In the genomic region with DNA sequence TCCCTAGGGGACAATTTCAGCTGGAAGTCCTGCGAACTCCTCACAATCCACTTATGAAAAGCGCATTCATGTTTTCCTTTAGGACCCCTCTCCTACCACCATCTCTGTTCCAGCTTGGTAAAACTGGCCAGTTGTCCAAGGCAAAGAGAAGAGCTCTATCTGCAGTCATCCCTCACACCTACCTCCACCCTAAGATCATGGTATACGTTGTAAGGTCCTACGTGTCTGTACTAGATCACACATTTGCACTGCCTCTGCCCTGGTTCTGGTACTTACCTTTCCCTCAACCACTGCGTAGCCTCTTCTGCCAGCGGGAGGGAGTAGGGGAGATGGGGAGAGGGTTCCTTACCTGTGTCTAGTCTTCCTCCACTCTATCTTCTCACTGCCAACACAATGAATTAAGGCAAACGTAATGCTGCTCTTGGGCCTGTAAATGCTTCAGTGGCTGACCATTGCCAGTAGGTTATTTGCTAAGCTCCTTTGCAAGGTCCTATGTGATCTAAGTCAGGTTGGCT, we compare ENCODE assay signal across 8 cellular contexts. TPM values are rescaled to one million over a fixed set of nuclear protein-coding genes. Genes with fewer than 3 reads are reported as not detected.
DNase-seq lines count a peak whose midpoint lies in the region; ATAC-seq, FAIRE-seq and TF ChIP-seq lines count a peak whose summit lies in the region.

No MANE protein-coding gene starts in this region.

- H3K4me1 ChIP-seq in iPS DF 6.9 (ENCODE audit: control insufficient read depth, insufficient read depth, low read length) = no peaks in the 10 kb centered on the region

- no peak for TF ChIP-seq CTCF in GM10266 (IDR thresholded peaks at IDR 0.05; ENCODE audit: control insufficient read depth, insufficient read depth, low read depth, missing control alignments)

- no peaks in the 10 kb centered on the region for H3K9me3 Mint-ChIP-seq in activated naive CD4-positive, alpha-beta T cell treated with anti-CD3 and anti-CD28 coated beads, Interleukin-2, amount 10 ng/mL, durations not matched to agents 7 days and 5 days
- no peaks in the 10 kb centered on the region for H3K9me3 Mint-ChIP-seq in activated naive CD4-positive, alpha-beta T cell treated with anti-CD3 and anti-CD28 coated beads, Interleukin-2, amount 50 U/mL, for 72 hours
- no peaks in the 10 kb centered on the region for H3K9me3 Mint-ChIP-seq in stimulated activated naive CD8-positive, alpha-beta T cell treated with anti-CD3 and anti-CD28 coated beads, Interleukin-15, amount 100 ng/mL, for 72 hours

- H3K27ac Mint-ChIP-seq in activated naive CD4-positive, alpha-beta T cell treated with anti-CD3 and anti-CD28 coated beads, Interleukin-2, amount 10 ng/mL, durations not matched to agents 7 days and 5 days = peak overlapping the region; percentile 97
- H3K27ac Mint-ChIP-seq in activated naive CD4-positive, alpha-beta T cell treated with anti-CD3 and anti-CD28 coated beads, Interleukin-2, amount 50 U/mL, for 72 hours = peak overlapping the region; percentile 75 to 94
- H3K27ac Mint-ChIP-seq in stimulated activated naive CD8-positive, alpha-beta T cell treated with anti-CD3 and anti-CD28 coated beads, Interleukin-15, amount 100 ng/mL, for 72 hours = peak overlapping the region; percentile 90 to 96

- no peaks in the 10 kb centered on the region for H3K9me3 ChIP-seq in iPS DF 6.9 (ENCODE audit: control insufficient read depth, insufficient read depth, low read length)

- H3K27ac ChIP-seq in iPS DF 6.9 (ENCODE audit: low read length) = no peak overlapping the region

- H3K4me3 Mint-ChIP-seq in activated naive CD4-positive, alpha-beta T cell treated with anti-CD3 and anti-CD28 coated beads, Interleukin-2, amount 10 ng/mL, durations not matched to agents 7 days and 5 days = peak overlapping the region; percentile 91
- peak overlapping the region; percentile 88 to 95 for H3K4me3 Mint-ChIP-seq in stimulated activated naive CD8-positive, alpha-beta T cell treated with anti-CD3 and anti-CD28 coated beads, Interleukin-15, amount 100 ng/mL, for 72 hours

- H3K4me1 Mint-ChIP-seq in activated naive CD4-positive, alpha-beta T cell treated with anti-CD3 and anti-CD28 coated beads, Interleukin-2, amount 10 ng/mL, durations not matched to agents 7 days and 5 days = peaks cover 34% of the 10 kb centered on the region
- peaks cover 20% of the 10 kb centered on the region for H3K4me1 Mint-ChIP-seq in stimulated activated naive CD8-positive, alpha-beta T cell treated with anti-CD3 and anti-CD28 coated beads, Interleukin-15, amount 100 ng/mL, for 72 hours

- WGBS in iPS DF 6.9 (ENCODE audit: insufficient coverage, insufficient read length) = no CpG with 5 or more reads among the region's 7 CpGs

- peaks cover 7% of the 10 kb centered on the region for H3K27me3 Mint-ChIP-seq in activated naive CD4-positive, alpha-beta T cell treated with anti-CD3 and anti-CD28 coated beads, Interleukin-2, amount 10 ng/mL, durations not matched to agents 7 days and 5 days
- H3K27me3 Mint-ChIP-seq in stimulated activated naive CD8-positive, alpha-beta T cell treated with anti-CD3 and anti-CD28 coated beads, Interleukin-15, amount 100 ng/mL, for 72 hours = no peaks in the 10 kb centered on the region

- peak in 1 of 2 donors; percentile 2 for ATAC-seq in activated naive CD4-positive, alpha-beta T cell treated with anti-CD3 and anti-CD28 coated beads, Interleukin-2, amount 50 U/mL, for 72 hours
- no peak for ATAC-seq in stimulated activated naive CD8-positive, alpha-beta T cell treated with anti-CD3 and anti-CD28 coated beads, Interleukin-15, amount 100 ng/mL, for 72 hours

- no peak for DNase-seq in activated naive CD4-positive, alpha-beta T cell treated with anti-CD3 and anti-CD28 coated beads, Interleukin-2, amount 10 ng/mL, durations not matched to agents 7 days and 5 days
- no peak for DNase-seq in activated naive CD4-positive, alpha-beta T cell treated with Interleukin-2 at 50 U/mL for 16 hours
- no peak for DNase-seq in activated naive CD4-positive, alpha-beta T cell treated with anti-CD3 and anti-CD28 coated beads, Interleukin-2, amount 50 U/mL, for 72 hours (ENCODE audit: low spot score in 2 of 2)
- no peak for DNase-seq in iPS DF 6.9 (ENCODE audit: low read depth, low spot score)
- DNase-seq in stimulated activated naive CD8-positive, alpha-beta T cell treated with anti-CD3 and anti-CD28 coated beads, Interleukin-15, amount 100 ng/mL, for 72 hours = no peak
- DNase-seq in GM10266 (ENCODE audit: extremely low spot score) = no peak
- no peak for DNase-seq in RCC 7860 (ENCODE audit: low spot score)
- DNase-seq in OCI-M1 (lab: John Stamatoyannopoulos, UW) = no peak

- H3K27me3 ChIP-seq in iPS DF 6.9 (ENCODE audit: control insufficient read depth, insufficient read depth, low read length) = no peaks in the 10 kb centered on the region

- CTCF ChIA-PET in activated naive CD4-positive, alpha-beta T cell treated with anti-CD3 and anti-CD28 coated beads, Interleukin-2, amount 10 ng/mL, durations not matched to agents 7 days and 5 days (lab: Charles Lee) = interaction anchor here (0.9 to 1.1 kb wide), 5 partner anchors 12 to 781 kb away, joined by 3 to 4 read pairs (median 4); no protein-coding TSS in a partner anchor

- no peaks in the 10 kb centered on the region for H3K36me3 ChIP-seq in iPS DF 6.9 (ENCODE audit: control insufficient read depth, insufficient read depth, low read length)

- H3K4me3 ChIP-seq in iPS DF 6.9 (ENCODE audit: low read length) = peak overlapping the region; percentile 89; the same call in 1 of the 2 replicates

- no peak for FAIRE-seq in RCC 7860 (lab: Jason Lieb, UNC)

- peaks cover 7% of the 10 kb centered on the region for H3K36me3 Mint-ChIP-seq in activated naive CD4-positive, alpha-beta T cell treated with anti-CD3 and anti-CD28 coated beads, Interleukin-2, amount 10 ng/mL, durations not matched to agents 7 days and 5 days
- peaks cover 7 to 11% of the 10 kb centered on the region in 2 donors for H3K36me3 Mint-ChIP-seq in activated naive CD4-positive, alpha-beta T cell treated with anti-CD3 and anti-CD28 coated beads, Interleukin-2, amount 50 U/mL, for 72 hours

RNA-seq across cellular contexts. Expression of a gene that starts 0.7 kb away (rescaled TPM):
- total RNA-seq in activated naive CD4-positive, alpha-beta T cell treated with anti-CD3 and anti-CD28 coated beads, Interleukin-2, amount 50 U/mL, for 72 hours = 10 to 100 TPM; 52.7 to 55.7 TPM

RNA-seq across cellular contexts. Expression of a gene that starts 49.6 kb away (rescaled TPM):
- 10 to 100 TPM; 17.4 to 39.3 TPM for total RNA-seq in activated naive CD4-positive, alpha-beta T cell treated with anti-CD3 and anti-CD28 coated beads, Interleukin-2, amount 50 U/mL, for 72 hours
